ENCODE assay signal across 19 cellular contexts in genomic region chr5:67337751-67338150, GRCh38.
DNase-seq lines count a peak whose midpoint lies in the region; ATAC-seq and TF ChIP-seq lines count a peak whose summit lies in the region.
"Had no signal": no experiment of that assay in that cellular context is flagged by ENCODE, and none has a peak within 500 bp of the region (broad histone marks: within the 10 kb centered on the region; RNA-seq: fewer than 3 reads in every experiment).

No MANE protein-coding gene starts in this region.

- DNase-seq in MCF 10A (ENCODE audit: unreplicated experiment) (no peak), breast epithelium (ENCODE audit: low spot score in 2 of 2) (no peak), myocyte (ENCODE audit: low read depth) (peak; percentile 51), neural progenitor cell (ENCODE audit: low spot score) (peak; percentile 36), foreskin melanocyte (no peak)
- DNase-seq in CD8-positive, alpha-beta memory T cell, result no peak
- DNase-seq: 8988T; C1 segment of cervical spinal cord; Caco-2; CD4-positive, CD25-positive, alpha-beta regulatory T cell; DMS153; DMS79; GDM1; GOT3; H7; HFFc6 had no signal

- H3K4me1 ChIP-seq in breast epithelium, result no peaks in the 10 kb centered on the region
- H3K4me1 ChIP-seq in neural progenitor cell, result peaks cover 15% of the 10 kb centered on the region
- no peaks in the 10 kb centered on the region for H3K4me1 ChIP-seq in CD8-positive, alpha-beta memory T cell (ENCODE audit: insufficient read depth, low read length)
- H3K4me1 ChIP-seq: Caco-2 had no signal

- TF ChIP-seq POLR2A in breast epithelium (IDR thresholded peaks at IDR 0.05), result no peak

- H3K9me3 Mint-ChIP-seq in MCF 10A (ENCODE audit: unreplicated experiment) (no peaks in the 10 kb centered on the region), neural progenitor cell (no peaks in the 10 kb centered on the region)
- H3K9me3 Mint-ChIP-seq in CD8-positive, alpha-beta memory T cell, result peaks cover 0 to 4% (median 0%) of the 10 kb centered on the region in 5 donors
- H3K9me3 Mint-ChIP-seq: HFFc6 had no signal

- H3K36me3 Mint-ChIP-seq in MCF 10A (ENCODE audit: insufficient read depth, unreplicated experiment) (peaks cover 4% of the 10 kb centered on the region), neural progenitor cell (no peaks in the 10 kb centered on the region)
- peaks cover 0 to 4% (median 2%) of the 10 kb centered on the region in 3 donors for H3K36me3 Mint-ChIP-seq in CD8-positive, alpha-beta memory T cell
- H3K36me3 Mint-ChIP-seq: CD4-positive, CD25-positive, alpha-beta regulatory T cell had no signal

- H3K27me3 Mint-ChIP-seq in MCF 10A (ENCODE audit: insufficient read depth, unreplicated experiment), result no peaks in the 10 kb centered on the region
- no peaks in the 10 kb centered on the region for H3K27me3 Mint-ChIP-seq in neural progenitor cell (ENCODE audit: insufficient read depth, low read depth)
- H3K27me3 Mint-ChIP-seq in CD8-positive, alpha-beta memory T cell, result peaks cover 10 to 37% of the 10 kb centered on the region in 2 donors

- H3K4me3 Mint-ChIP-seq in MCF 10A (ENCODE audit: unreplicated experiment) (no peak overlapping the region), neural progenitor cell (no peak overlapping the region)
- H3K4me3 Mint-ChIP-seq in CD8-positive, alpha-beta memory T cell, result no peak overlapping the region
- H3K4me3 Mint-ChIP-seq: CD4-positive, CD25-positive, alpha-beta regulatory T cell; HFFc6 had no signal

- no peaks in the 10 kb centered on the region for H3F3A ChIP-seq in neural progenitor cell (ENCODE audit: low read depth)

- H3K4me2 ChIP-seq in neural progenitor cell, result peak overlapping the region; percentile 11

- CTCF ChIA-PET in MCF 10A (lab: Yijun Ruan, JAX), result no interaction called here
- CTCF ChIA-PET in CD8-positive, alpha-beta memory T cell (lab: Charles Lee), result no interaction called here

- intact Hi-C loops in MCF 10A (cut with micrococcal nuclease) (no loop called here), breast epithelium (cut with DNase I; ENCODE audit: low total_unique reads) (no loop called here)

- no peak overlapping the region for H3K9ac ChIP-seq in neural progenitor cell

- no peaks in the 10 kb centered on the region for H3K79me2 ChIP-seq in neural progenitor cell (ENCODE audit: low read depth)

- BruUV-seq in MCF 10A (replicated peaks; lab: Mats Ljungman, UMichigan), result no TSS peak

- H3K4me3 ChIP-seq in breast epithelium (no peak overlapping the region), neural progenitor cell (no peak overlapping the region)
- no peak overlapping the region for H3K4me3 ChIP-seq in CD8-positive, alpha-beta memory T cell (ENCODE audit: low read length)

- POLR2A ChIA-PET in MCF 10A (lab: Yijun Ruan, JAX), result interaction anchor here (1.0 kb wide), 1 partner anchor 8 kb away, joined by 3 read pairs; no protein-coding TSS in a partner anchor
- POLR2A ChIA-PET in CD8-positive, alpha-beta memory T cell (lab: Charles Lee), result no interaction called here

- H3K27ac ChIP-seq in breast epithelium, result no peak overlapping the region
- H3K27ac ChIP-seq in neural progenitor cell, result no peak overlapping the region
- H3K27ac ChIP-seq in CD8-positive, alpha-beta memory T cell (ENCODE audit: low read depth, low read length), result no peak overlapping the region

- H3K27ac Mint-ChIP-seq in MCF 10A (ENCODE audit: low read depth, unreplicated experiment) (peak overlapping the region; percentile 43), neural progenitor cell (no peak overlapping the region)
- no peak overlapping the region for H3K27ac Mint-ChIP-seq in CD8-positive, alpha-beta memory T cell
- H3K27ac Mint-ChIP-seq: CD4-positive, CD25-positive, alpha-beta regulatory T cell; HFFc6 had no signal

- no peak overlapping the region for H2AFZ ChIP-seq in neural progenitor cell (replicated peaks)

- no peaks in the 10 kb centered on the region for H4K20me1 ChIP-seq in neural progenitor cell (ENCODE audit: low read depth)

- H3K27me3 ChIP-seq in breast epithelium, result no peaks in the 10 kb centered on the region
- no peaks in the 10 kb centered on the region for H3K27me3 ChIP-seq in neural progenitor cell
- no peaks in the 10 kb centered on the region for H3K27me3 ChIP-seq in CD8-positive, alpha-beta memory T cell (ENCODE audit: insufficient read depth, low read length, poor library complexity, severe bottlenecking)

- no peaks in the 10 kb centered on the region for H3K4me1 Mint-ChIP-seq in MCF 10A (ENCODE audit: insufficient read depth, unreplicated experiment)
- H3K4me1 Mint-ChIP-seq in neural progenitor cell, result peaks cover 10% of the 10 kb centered on the region
- no peaks in the 10 kb centered on the region for H3K4me1 Mint-ChIP-seq in CD8-positive, alpha-beta memory T cell
- H3K4me1 Mint-ChIP-seq: CD4-positive, CD25-positive, alpha-beta regulatory T cell had no signal

- H3K9me3 ChIP-seq in breast epithelium, result no peaks in the 10 kb centered on the region
- no peaks in the 10 kb centered on the region for H3K9me3 ChIP-seq in neural progenitor cell (ENCODE audit: low read depth)
- H3K9me3 ChIP-seq in CD8-positive, alpha-beta memory T cell (ENCODE audit: low read length), result no peaks in the 10 kb centered on the region
- H3K9me3 ChIP-seq: Caco-2 had no signal

- ATAC-seq in HG03139 (IDR thresholded peaks at IDR 0.05; ENCODE audit: unreplicated experiment) (no peak), GM19035 (IDR thresholded peaks at IDR 0.05; ENCODE audit: unreplicated experiment) (no peak)
- ATAC-seq: HCT116 had no signal

- H3K36me3 ChIP-seq in breast epithelium (no peaks in the 10 kb centered on the region), neural progenitor cell (no peaks in the 10 kb centered on the region)
- H3K36me3 ChIP-seq in CD8-positive, alpha-beta memory T cell (ENCODE audit: insufficient read depth, low read length), result no peaks in the 10 kb centered on the region

- TF ChIP-seq CTCF in MCF 10A (IDR thresholded peaks at IDR 0.05; ENCODE audit: unreplicated experiment) (no peak), breast epithelium (IDR thresholded peaks at IDR 0.05) (no peak), neural progenitor cell (IDR thresholded peaks at IDR 0.05) (no peak)

Comparison
In these comparisons a context has a peak if more than half of its experiments do, and no peak if none do; other contexts are left out.
1. DNase-seq: peak in myocyte (single experiment) and neural progenitor cell (single experiment); none in MCF 10A (single experiment), breast epithelium (0 of 2), foreskin melanocyte (single experiment) and CD8-positive, alpha-beta memory T cell (0 of 5).